8 cellular contexts compared by ENCODE assay signal in the genomic region with DNA sequence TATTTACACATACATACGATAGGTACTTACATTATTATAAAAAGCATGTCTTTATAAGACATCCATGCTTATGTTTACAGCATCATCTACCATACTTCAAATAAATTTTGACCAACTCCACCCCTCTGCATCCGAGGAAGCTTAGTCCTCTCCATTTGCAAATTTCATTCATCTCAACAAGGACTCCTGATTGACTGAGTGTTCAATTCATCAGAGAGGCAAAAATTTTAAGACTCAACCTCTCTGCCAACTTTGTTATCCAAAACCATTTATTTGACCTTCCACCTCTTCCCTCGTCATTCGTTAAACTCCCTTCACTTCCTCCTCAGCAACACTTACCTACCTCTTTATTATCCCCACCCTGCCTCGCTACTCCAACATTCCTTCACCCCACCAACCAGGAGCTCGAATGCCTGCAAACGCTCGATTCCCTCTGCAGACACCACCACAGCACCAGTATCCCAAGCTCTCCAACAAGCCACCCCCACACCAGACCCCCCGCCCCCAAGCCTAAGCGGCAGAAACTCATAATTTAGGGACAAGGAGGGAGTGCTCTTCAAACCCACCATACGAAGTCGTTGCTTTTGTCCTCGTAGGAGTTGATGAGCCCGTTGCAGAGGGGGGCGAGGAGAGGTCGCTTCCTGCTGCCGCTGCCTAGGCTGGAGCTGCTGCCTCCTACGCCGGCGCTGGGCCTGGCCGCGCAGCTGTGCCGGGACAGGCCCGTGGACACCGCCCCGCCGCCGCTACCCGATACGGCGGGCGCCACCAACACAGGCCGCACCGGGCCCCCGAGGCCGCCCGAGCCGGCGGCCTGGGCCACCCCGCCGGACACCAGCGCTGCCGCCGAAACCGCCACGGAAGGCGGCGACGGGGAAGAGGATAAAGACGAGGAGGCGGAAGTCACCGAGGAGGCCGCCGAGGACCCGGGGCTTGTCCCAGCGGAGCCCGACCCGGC. TPM values are rescaled to one million over a fixed set of nuclear protein-coding genes. Genes with fewer than 3 reads are reported as not detected.
A peak's percentile ranks its signal among the peaks of the same experiment; 100 is the strongest.
DNase-seq lines count a peak whose midpoint lies in the region; TF ChIP-seq lines count a peak whose summit lies in the region.

No MANE protein-coding gene starts in this region.

- no peaks in the 10 kb centered on the region for H3K9me3 ChIP-seq in HEK293 (ENCODE audit: control insufficient read depth, insufficient read depth, low read depth, low read length)
- no peaks in the 10 kb centered on the region for H3K9me3 ChIP-seq in MG63
- H3K9me3 ChIP-seq in stomach smooth muscle (ENCODE audit: control insufficient read depth in 2 of 2, low read length in 2 of 2), result no peaks in the 10 kb centered on the region

- CTCF ChIA-PET in HEK293 (lab: Yijun Ruan, JAX), result interaction anchor here (0.8 to 1.3 kb wide), 2 partner anchors 31 to 1060 kb away, joined by 3 read pairs; no protein-coding TSS in a partner anchor
- CTCF ChIA-PET in activated CD4-positive, alpha-beta memory T cell treated with anti-CD3 and anti-CD28 coated beads, Interleukin-2, amount 10 ng/mL, durations not matched to agents 7 days and 5 days (lab: Charles Lee), result no interaction called here

- peaks cover 16% of the 10 kb centered on the region for H3K36me3 Mint-ChIP-seq in activated CD4-positive, alpha-beta T cell treated with anti-CD3 and anti-CD28 coated beads, Interleukin-2, amount 10 ng/mL, durations not matched to agents 24 days and 14 days (ENCODE audit: low read depth)
- peaks cover 20% of the 10 kb centered on the region for H3K36me3 Mint-ChIP-seq in activated CD4-positive, alpha-beta memory T cell treated with anti-CD3 and anti-CD28 coated beads, Interleukin-2, amount 10 ng/mL, durations not matched to agents 7 days and 5 days (ENCODE audit: low read depth)

- no peak for DNase-seq in activated CD4-positive, alpha-beta T cell treated with anti-CD3 and anti-CD28 coated beads, Interleukin-2, amount 10 ng/mL, durations not matched to agents 24 days and 14 days
- no peak for DNase-seq in activated CD4-positive, alpha-beta T cell treated with anti-CD3 and anti-CD28 coated beads for 1 hour
- DNase-seq in MG63, result peak; percentile 48
- peak; percentile 49 for DNase-seq in activated CD4-positive, alpha-beta memory T cell treated with anti-CD3 and anti-CD28 coated beads, Interleukin-2, amount 10 ng/mL, durations not matched to agents 7 days and 5 days
- DNase-seq in epithelial cell of proximal tubule (ENCODE audit: low read depth), result no peak
- DNase-seq in mucosa of gallbladder (ENCODE audit: low spot score), result peak; percentile 21

- peak overlapping the region; percentile 84 to 86 for H3K9ac ChIP-seq in stomach smooth muscle (ENCODE audit: low read length in 2 of 2)

- H3K27ac ChIP-seq in HEK293 (ENCODE audit: extremely low read depth, low read depth, low read length), result peak overlapping the region; percentile 89
- peak overlapping the region; percentile 87 for H3K27ac ChIP-seq in stomach smooth muscle (ENCODE audit: low read length)

- no peak for TF ChIP-seq CTCF in HEK293 (tag by site-specific recombination; IDR thresholded peaks at IDR 0.05)
- TF ChIP-seq CTCF in epithelial cell of proximal tubule (conservative IDR thresholded peaks at IDR 0.05; ENCODE audit: low read depth, low read length), result no peak

- no peaks in the 10 kb centered on the region for H3K27me3 ChIP-seq in MG63
- no peaks in the 10 kb centered on the region for H3K27me3 ChIP-seq in stomach smooth muscle (ENCODE audit: control insufficient read depth in 1 of 2, insufficient read depth in 2 of 2, low read length in 2 of 2)

- H3K9me3 Mint-ChIP-seq in activated CD4-positive, alpha-beta T cell treated with anti-CD3 and anti-CD28 coated beads, Interleukin-2, amount 10 ng/mL, durations not matched to agents 24 days and 14 days, result no peaks in the 10 kb centered on the region
- H3K9me3 Mint-ChIP-seq in activated CD4-positive, alpha-beta memory T cell treated with anti-CD3 and anti-CD28 coated beads, Interleukin-2, amount 10 ng/mL, durations not matched to agents 7 days and 5 days, result no peaks in the 10 kb centered on the region

- peaks cover 6% of the 10 kb centered on the region for H3K4me1 ChIP-seq in HEK293 (ENCODE audit: control insufficient read depth, insufficient read depth, low read length)
- H3K4me1 ChIP-seq in stomach smooth muscle (ENCODE audit: control insufficient read depth, insufficient read depth, low read length), result peaks cover 13% of the 10 kb centered on the region

- H3K4me3 ChIP-seq in HEK293 (ENCODE audit: low read depth, low read length) (peak overlapping the region; percentile 83), MG63 (peak overlapping the region; percentile 87), epithelial cell of proximal tubule (ENCODE audit: low read depth, low read length) (peak overlapping the region; percentile 68), stomach smooth muscle (ENCODE audit: low read length in 2 of 2) (peak overlapping the region; percentile 94 to 96)

- H3K27me3 Mint-ChIP-seq in activated CD4-positive, alpha-beta T cell treated with anti-CD3 and anti-CD28 coated beads, Interleukin-2, amount 10 ng/mL, durations not matched to agents 24 days and 14 days, result peaks cover 1% of the 10 kb centered on the region
- no peaks in the 10 kb centered on the region for H3K27me3 Mint-ChIP-seq in activated CD4-positive, alpha-beta memory T cell treated with anti-CD3 and anti-CD28 coated beads, Interleukin-2, amount 10 ng/mL, durations not matched to agents 7 days and 5 days

- peak overlapping the region; percentile 96 for H3K27ac Mint-ChIP-seq in activated CD4-positive, alpha-beta T cell treated with anti-CD3 and anti-CD28 coated beads, Interleukin-2, amount 10 ng/mL, durations not matched to agents 24 days and 14 days
- H3K27ac Mint-ChIP-seq in activated CD4-positive, alpha-beta memory T cell treated with anti-CD3 and anti-CD28 coated beads, Interleukin-2, amount 10 ng/mL, durations not matched to agents 7 days and 5 days, result peak overlapping the region; percentile 93

- H3K36me3 ChIP-seq in HEK293 (ENCODE audit: control insufficient read depth in 2 of 2, insufficient read depth in 1 of 2, low read length in 2 of 2) (no peaks in the 10 kb centered on the region), MG63 (no peaks in the 10 kb centered on the region; the same call in 1 of the 2 replicates), stomach smooth muscle (ENCODE audit: control insufficient read depth in 2 of 2, insufficient read depth in 2 of 2, low read length in 2 of 2) (no peaks in the 10 kb centered on the region)

- peak overlapping the region; percentile 97 for H3K4me3 Mint-ChIP-seq in activated CD4-positive, alpha-beta T cell treated with anti-CD3 and anti-CD28 coated beads, Interleukin-2, amount 10 ng/mL, durations not matched to agents 24 days and 14 days
- peak overlapping the region; percentile 99 for H3K4me3 Mint-ChIP-seq in activated CD4-positive, alpha-beta memory T cell treated with anti-CD3 and anti-CD28 coated beads, Interleukin-2, amount 10 ng/mL, durations not matched to agents 7 days and 5 days

- peaks cover 25% of the 10 kb centered on the region for H3K4me1 Mint-ChIP-seq in activated CD4-positive, alpha-beta T cell treated with anti-CD3 and anti-CD28 coated beads, Interleukin-2, amount 10 ng/mL, durations not matched to agents 24 days and 14 days
- H3K4me1 Mint-ChIP-seq in activated CD4-positive, alpha-beta memory T cell treated with anti-CD3 and anti-CD28 coated beads, Interleukin-2, amount 10 ng/mL, durations not matched to agents 7 days and 5 days, result peaks cover 34% of the 10 kb centered on the region

- intact Hi-C loops in activated CD4-positive, alpha-beta T cell treated with anti-CD3 and anti-CD28 coated beads, Interleukin-2, amount 10 ng/mL, durations not matched to agents 24 days and 14 days (cut with micrococcal nuclease), result loop anchor here (2.0 to 10.0 kb wide), 5 partner anchors 13 to 1207 kb away; partner anchors contain the start of genes CACYBP and KIAA0040

- POLR2A ChIA-PET in HEK293 (lab: Yijun Ruan, JAX), result interaction anchor here (0.6 to 1.0 kb wide), 3 partner anchors 11 to 1344 kb away, joined by 3 to 5 read pairs (median 5); no protein-coding TSS in a partner anchor
- POLR2A ChIA-PET in activated CD4-positive, alpha-beta memory T cell treated with anti-CD3 and anti-CD28 coated beads, Interleukin-2, amount 10 ng/mL, durations not matched to agents 7 days and 5 days (lab: Charles Lee), result interaction anchor here (1.0 to 2.3 kb wide), 4 partner anchors 9 to 189 kb away, joined by 3 to 6 read pairs (median 4); no protein-coding TSS in a partner anchor

TF ChIP-seq in HEK293, 187 proteins besides CTCF, POLR2A, EP300 and RAD21 (continues in another document):
- peak; percentile 55 for TF ChIP-seq ZBTB48 (tag by site-specific recombination; IDR thresholded peaks at IDR 0.05)
- TF ChIP-seq ZNF600 (tag by site-specific recombination; IDR thresholded peaks at IDR 0.05), result peak; percentile 98
- no peak for TF ChIP-seq ZNF830 (tag by site-specific recombination; IDR thresholded peaks at IDR 0.05; ENCODE audit: low read depth)
- TF ChIP-seq ZFP41 (tag by site-specific recombination; IDR thresholded peaks at IDR 0.05; ENCODE audit: borderline replicate concordance), result no peak
- TF ChIP-seq ZNF366 (tag by site-specific recombination; conservative IDR thresholded peaks at IDR 0.05), result peak; percentile 29; the same call in 1 of the 2 replicates
- peak; percentile 47; the same call in 1 of the 2 replicates for TF ChIP-seq ZNF2 (tag by site-specific recombination; IDR thresholded peaks at IDR 0.05)
- peak; percentile 77 for TF ChIP-seq SP2 (tag by site-specific recombination; IDR thresholded peaks at IDR 0.05)
- 0 out of 2 replicates have a peak, but pooled peaks have one; percentile 20 for TF ChIP-seq ZFP69B (tag by site-specific recombination; IDR thresholded peaks at IDR 0.05)
- peak; percentile 24; the same call in 1 of the 2 replicates for TF ChIP-seq ZNF660 (tag by site-specific recombination; IDR thresholded peaks at IDR 0.05)
- TF ChIP-seq EGR2 (tag by site-specific recombination; IDR thresholded peaks at IDR 0.05; ENCODE audit: low read depth), result peak; percentile 94

RNA-seq across cellular contexts. Expression of gene COP1, which starts 0.8 kb away (rescaled TPM):
- 48.6 and 51.4 TPM in 2 replicates for total RNA-seq in activated CD4-positive, alpha-beta T cell treated with anti-CD3 and anti-CD28 coated beads, Interleukin-2, amount 10 ng/mL, durations not matched to agents 24 days and 14 days
- 65.4 and 84.8 TPM in 2 replicates for total RNA-seq in MG63 (2014; rRNA removed; shearing (Covaris generic); ENCODE audit: low replicate concordance)
- total RNA-seq in activated CD4-positive, alpha-beta memory T cell treated with anti-CD3 and anti-CD28 coated beads, Interleukin-2, amount 10 ng/mL, durations not matched to agents 7 days and 5 days, result 10 to 100 TPM; 38.8 to 41.4 TPM
- total RNA-seq in epithelial cell of proximal tubule (37.3 and 47.4 TPM in 2 replicates), mucosa of gallbladder (40.9 TPM)

Comparison
In these comparisons a context has a peak if more than half of its experiments do, and no peak if none do; other contexts are left out.
1. DNase-seq: peak in MG63 (single experiment), activated CD4-positive, alpha-beta memory T cell treated with anti-CD3 and anti-CD28 coated beads, Interleukin-2, amount 10 ng/mL, durations not matched to agents 7 days and 5 days (single experiment) and mucosa of gallbladder (single experiment); none in activated CD4-positive, alpha-beta T cell treated with anti-CD3 and anti-CD28 coated beads, Interleukin-2, amount 10 ng/mL, durations not matched to agents 24 days and 14 days (single experiment), activated CD4-positive, alpha-beta T cell treated with anti-CD3 and anti-CD28 coated beads for 1 hour (single experiment) and epithelial cell of proximal tubule (single experiment).
2. Peak in every context shown above with its lines, with median percentiles within 50 percentile points of each other: H3K4me3 ChIP-seq.